ENCODE assay signal across 16 cellular contexts in the genomic region with DNA sequence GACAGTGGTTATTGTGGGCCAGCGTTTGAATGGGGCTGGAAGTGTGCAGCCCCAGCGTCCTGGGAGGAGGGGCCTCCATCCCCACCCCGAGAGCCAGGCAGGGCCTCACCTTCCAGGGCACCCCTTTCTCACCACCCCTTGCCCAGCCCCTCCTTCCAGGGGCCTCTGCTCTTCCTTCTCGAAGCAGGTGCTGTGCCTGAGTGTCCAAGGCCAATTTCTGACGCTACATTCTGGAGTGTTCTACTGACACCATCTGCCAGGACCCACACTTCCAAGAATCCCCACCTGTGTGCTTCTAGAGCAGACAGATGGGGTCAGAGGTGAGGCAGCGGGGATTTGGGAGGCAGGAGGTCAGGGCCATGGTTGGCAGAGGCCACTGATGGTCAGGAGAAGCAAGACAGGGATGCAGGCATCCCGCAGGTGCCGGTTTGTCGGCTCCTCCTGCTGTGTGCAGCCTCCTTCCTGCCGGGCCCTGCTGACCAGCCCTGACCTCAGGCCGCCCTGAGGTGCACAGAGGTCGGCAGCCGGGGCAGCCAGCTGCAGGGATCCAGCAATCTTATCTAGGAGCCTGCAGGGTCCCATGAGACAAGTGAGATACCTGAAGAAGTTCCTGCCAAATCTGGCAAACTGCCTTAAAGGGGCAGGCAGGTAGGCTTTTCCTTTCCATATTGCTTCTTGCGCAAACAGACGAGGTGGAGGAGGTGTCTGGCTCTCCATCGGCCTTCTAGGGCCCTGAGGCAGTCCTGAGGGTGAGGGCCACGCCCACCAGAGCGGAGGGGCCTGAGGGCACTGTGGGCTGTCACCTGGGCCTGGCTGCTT. TPM values are rescaled to one million over a fixed set of nuclear protein-coding genes. Genes with fewer than 3 reads are reported as not detected.
DNase-seq lines count a peak whose midpoint lies in the region; ATAC-seq and TF ChIP-seq lines count a peak whose summit lies in the region.
"Had no signal": no experiment of that assay in that cellular context is flagged by ENCODE, and none has a peak within 500 bp of the region (broad histone marks: within the 10 kb centered on the region; RNA-seq: fewer than 3 reads in every experiment).

No MANE protein-coding gene starts in this region.

- no peak for TF ChIP-seq CTCF in WTC11 (IDR thresholded peaks at IDR 0.05)

- DNase-seq in NCI-H526 (lab: John Stamatoyannopoulos, UW) (peak; percentile 28 to 61), NCI-H526 treated with DMSO at 0.1 percent for 48 hours (lab: John Stamatoyannopoulos, UW) (no peak), WTC11 (ENCODE audit: low spot score) (peak; percentile 41), iPS-NIHi7 (ENCODE audit: extremely low spot score) (peak; percentile 57)
- DNase-seq in stimulated activated CD8-positive, alpha-beta memory T cell treated with anti-CD3 and anti-CD28 coated beads, Interleukin-4, amount 100 ng/mL, for 48 hours: peak; percentile 13
- DNase-seq in central memory CD4-positive, alpha-beta T cell: no peak
- DNase-seq in stimulated activated CD4-positive, alpha-beta T cell treated with anti-CD3 and anti-CD28 coated beads, Interleukin-4, amount 100 ng/mL, for 24 hours: no peak
- DNase-seq: activated T-cell treated with anti-CD3 and anti-CD28 coated beads for 4 hours; NCI-H1048; NCI-H774; PC-3; right lobe of liver; stimulated activated CD4-positive, alpha-beta T cell treated with anti-CD3 and anti-CD28 coated beads, Interleukin-15, amount 100 ng/mL, for 24 hours had no signal

- H3K4me1 Mint-ChIP-seq in WTC11: peaks cover 9% of the 10 kb centered on the region

- ATAC-seq in WTC11 (peak; percentile 67), GM18505 (IDR thresholded peaks at IDR 0.05; ENCODE audit: unreplicated experiment) (no peak)
- ATAC-seq: A549, PC-3 had no signal

- no peak for TF ChIP-seq POLR2A in GM18505 (IDR thresholded peaks at IDR 0.05; ENCODE audit: borderline replicate concordance, extremely low read depth, insufficient read depth, insufficient read length)

- CTCF ChIA-PET in WTC11 (lab: Charles Lee): no interaction called here

- H3K36me3 Mint-ChIP-seq in WTC11: no peaks in the 10 kb centered on the region
- H3K36me3 Mint-ChIP-seq: memory B cell had no signal

- H3K4me3 Mint-ChIP-seq in WTC11: no peak overlapping the region
- H3K4me3 Mint-ChIP-seq: memory B cell had no signal

- no peak overlapping the region for H3K27ac Mint-ChIP-seq in WTC11
- H3K27ac Mint-ChIP-seq: memory B cell had no signal

- POLR2A ChIA-PET in WTC11 (lab: Charles Lee): no interaction called here

- H3K9me3 Mint-ChIP-seq in WTC11: no peaks in the 10 kb centered on the region
- H3K9me3 Mint-ChIP-seq: memory B cell had no signal

- H3K27me3 Mint-ChIP-seq in WTC11 (ENCODE audit: low read depth): no peaks in the 10 kb centered on the region
- H3K27me3 Mint-ChIP-seq: memory B cell had no signal

TF ChIP-seq in WTC11, 78 proteins besides CTCF, POLR2A, EP300 and RAD21 (continues in another document):
- TF ChIP-seq MYBL2 (CRISPR knock-in tag; IDR thresholded peaks at IDR 0.05): no peak
- no peak for TF ChIP-seq SMAD3 (CRISPR knock-in tag; IDR thresholded peaks at IDR 0.05; ENCODE audit: borderline replicate concordance)
- TF ChIP-seq, protein P1, sequence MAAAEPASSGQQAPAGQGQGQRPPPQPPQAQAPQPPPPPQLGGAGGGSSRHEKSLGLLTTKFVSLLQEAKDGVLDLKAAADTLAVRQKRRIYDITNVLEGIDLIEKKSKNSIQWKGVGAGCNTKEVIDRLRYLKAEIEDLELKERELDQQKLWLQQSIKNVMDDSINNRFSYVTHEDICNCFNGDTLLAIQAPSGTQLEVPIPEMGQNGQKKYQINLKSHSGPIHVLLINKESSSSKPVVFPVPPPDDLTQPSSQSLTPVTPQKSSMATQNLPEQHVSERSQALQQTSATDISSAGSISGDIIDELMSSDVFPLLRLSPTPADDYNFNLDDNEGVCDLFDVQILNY (CRISPR knock-in tag; IDR thresholded peaks at IDR 0.05): no peak
- TF ChIP-seq JAZF1 (CRISPR knock-in tag; IDR thresholded peaks at IDR 0.05): no peak
- no peak for TF ChIP-seq ZNF317 (CRISPR knock-in tag; IDR thresholded peaks at IDR 0.05; ENCODE audit: borderline replicate concordance, low read depth)
- TF ChIP-seq, protein P2, sequence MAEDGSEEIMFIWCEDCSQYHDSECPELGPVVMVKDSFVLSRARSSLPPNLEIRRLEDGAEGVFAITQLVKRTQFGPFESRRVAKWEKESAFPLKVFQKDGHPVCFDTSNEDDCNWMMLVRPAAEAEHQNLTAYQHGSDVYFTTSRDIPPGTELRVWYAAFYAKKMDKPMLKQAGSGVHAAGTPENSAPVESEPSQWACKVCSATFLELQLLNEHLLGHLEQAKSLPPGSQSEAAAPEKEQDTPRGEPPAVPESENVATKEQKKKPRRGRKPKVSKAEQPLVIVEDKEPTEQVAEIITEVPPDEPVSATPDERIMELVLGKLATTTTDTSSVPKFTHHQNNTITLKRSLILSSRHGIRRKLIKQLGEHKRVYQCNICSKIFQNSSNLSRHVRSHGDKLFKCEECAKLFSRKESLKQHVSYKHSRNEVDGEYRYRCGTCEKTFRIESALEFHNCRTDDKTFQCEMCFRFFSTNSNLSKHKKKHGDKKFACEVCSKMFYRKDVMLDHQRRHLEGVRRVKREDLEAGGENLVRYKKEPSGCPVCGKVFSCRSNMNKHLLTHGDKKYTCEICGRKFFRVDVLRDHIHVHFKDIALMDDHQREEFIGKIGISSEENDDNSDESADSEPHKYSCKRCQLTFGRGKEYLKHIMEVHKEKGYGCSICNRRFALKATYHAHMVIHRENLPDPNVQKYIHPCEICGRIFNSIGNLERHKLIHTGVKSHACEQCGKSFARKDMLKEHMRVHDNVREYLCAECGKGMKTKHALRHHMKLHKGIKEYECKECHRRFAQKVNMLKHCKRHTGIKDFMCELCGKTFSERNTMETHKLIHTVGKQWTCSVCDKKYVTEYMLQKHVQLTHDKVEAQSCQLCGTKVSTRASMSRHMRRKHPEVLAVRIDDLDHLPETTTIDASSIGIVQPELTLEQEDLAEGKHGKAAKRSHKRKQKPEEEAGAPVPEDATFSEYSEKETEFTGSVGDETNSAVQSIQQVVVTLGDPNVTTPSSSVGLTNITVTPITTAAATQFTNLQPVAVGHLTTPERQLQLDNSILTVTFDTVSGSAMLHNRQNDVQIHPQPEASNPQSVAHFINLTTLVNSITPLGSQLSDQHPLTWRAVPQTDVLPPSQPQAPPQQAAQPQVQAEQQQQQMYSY (CRISPR knock-in tag; IDR thresholded peaks at IDR 0.05): no peak
- TF ChIP-seq, protein P3, sequence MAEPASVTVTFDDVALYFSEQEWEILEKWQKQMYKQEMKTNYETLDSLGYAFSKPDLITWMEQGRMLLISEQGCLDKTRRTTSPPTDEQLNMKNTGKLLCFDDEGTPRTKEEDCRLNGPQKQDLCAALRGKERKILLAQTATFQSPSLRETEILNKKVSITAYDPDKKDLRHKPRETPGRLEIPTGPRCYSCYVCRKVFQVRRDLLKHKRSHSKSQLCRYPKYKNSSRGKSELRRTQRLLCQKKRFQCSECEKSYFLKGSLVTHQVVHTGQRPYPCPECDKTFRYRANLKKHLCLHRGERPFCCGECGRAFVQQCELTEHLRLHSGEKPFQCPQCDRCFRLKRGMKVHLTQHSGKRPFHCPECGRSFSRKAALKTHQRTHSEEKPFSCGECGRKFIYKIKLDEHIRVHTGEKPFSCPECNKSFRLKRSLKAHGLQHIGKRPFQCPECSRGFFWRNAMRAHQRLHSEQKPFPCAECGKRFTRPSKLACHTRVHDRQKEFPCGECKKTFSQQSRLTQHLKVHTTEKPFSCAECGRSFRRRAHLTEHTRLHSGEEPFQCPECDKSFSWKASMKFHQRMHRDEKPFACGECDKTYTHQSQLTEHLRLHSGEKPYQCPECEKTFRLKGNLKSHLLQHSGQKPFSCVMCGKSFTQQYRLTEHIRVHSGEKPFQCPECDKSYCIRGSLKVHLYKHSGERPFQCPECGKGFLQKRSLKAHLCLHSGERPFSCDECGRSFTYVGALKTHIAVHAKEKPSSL (CRISPR knock-in tag; conservative IDR thresholded peaks at IDR 0.05): no peak
- TF ChIP-seq CREB1 (CRISPR knock-in tag; IDR thresholded peaks at IDR 0.05): no peak
- TF ChIP-seq, protein P4, sequence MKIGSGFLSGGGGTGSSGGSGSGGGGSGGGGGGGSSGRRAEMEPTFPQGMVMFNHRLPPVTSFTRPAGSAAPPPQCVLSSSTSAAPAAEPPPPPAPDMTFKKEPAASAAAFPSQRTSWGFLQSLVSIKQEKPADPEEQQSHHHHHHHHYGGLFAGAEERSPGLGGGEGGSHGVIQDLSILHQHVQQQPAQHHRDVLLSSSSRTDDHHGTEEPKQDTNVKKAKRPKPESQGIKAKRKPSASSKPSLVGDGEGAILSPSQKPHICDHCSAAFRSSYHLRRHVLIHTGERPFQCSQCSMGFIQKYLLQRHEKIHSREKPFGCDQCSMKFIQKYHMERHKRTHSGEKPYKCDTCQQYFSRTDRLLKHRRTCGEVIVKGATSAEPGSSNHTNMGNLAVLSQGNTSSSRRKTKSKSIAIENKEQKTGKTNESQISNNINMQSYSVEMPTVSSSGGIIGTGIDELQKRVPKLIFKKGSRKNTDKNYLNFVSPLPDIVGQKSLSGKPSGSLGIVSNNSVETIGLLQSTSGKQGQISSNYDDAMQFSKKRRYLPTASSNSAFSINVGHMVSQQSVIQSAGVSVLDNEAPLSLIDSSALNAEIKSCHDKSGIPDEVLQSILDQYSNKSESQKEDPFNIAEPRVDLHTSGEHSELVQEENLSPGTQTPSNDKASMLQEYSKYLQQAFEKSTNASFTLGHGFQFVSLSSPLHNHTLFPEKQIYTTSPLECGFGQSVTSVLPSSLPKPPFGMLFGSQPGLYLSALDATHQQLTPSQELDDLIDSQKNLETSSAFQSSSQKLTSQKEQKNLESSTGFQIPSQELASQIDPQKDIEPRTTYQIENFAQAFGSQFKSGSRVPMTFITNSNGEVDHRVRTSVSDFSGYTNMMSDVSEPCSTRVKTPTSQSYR (CRISPR knock-in tag; IDR thresholded peaks at IDR 0.05): no peak
- no peak for TF ChIP-seq TEAD4 (CRISPR knock-in tag; IDR thresholded peaks at IDR 0.05)

RNA-seq across cellular contexts. Expression of a gene that starts 18.8 kb away (rescaled TPM):
- 0.98 to 1.1 TPM (median 0.99 TPM) in 3 replicates for total RNA-seq in WTC11 (2021)

RNA-seq across cellular contexts. Expression of a gene that starts 25.0 kb away (rescaled TPM):
- total RNA-seq in WTC11 (2021): 21.0 to 24.7 TPM (median 24.2 TPM) in 3 replicates

Comparison
In these comparisons a context has a peak if more than half of its experiments do, and no peak if none do; other contexts are left out.
1. DNase-seq: peak in NCI-H526 (2 of 2), WTC11 (single experiment), iPS-NIHi7 (single experiment) and stimulated activated CD8-positive, alpha-beta memory T cell treated with anti-CD3 and anti-CD28 coated beads, Interleukin-4, amount 100 ng/mL, for 48 hours (single experiment); none in NCI-H526 treated with DMSO at 0.1 percent for 48 hours (single experiment), central memory CD4-positive, alpha-beta T cell (single experiment) and stimulated activated CD4-positive, alpha-beta T cell treated with anti-CD3 and anti-CD28 coated beads, Interleukin-4, amount 100 ng/mL, for 24 hours (single experiment).